ENCODE assay signal across 1 cellular context in genomic region chr5:176429972-176430371, GRCh38.
TF ChIP-seq lines count a peak whose summit lies in the region.

No MANE protein-coding gene starts in this region.

TF ChIP-seq in GM12878, 131 proteins besides CTCF, POLR2A, EP300 and RAD21:
- TF ChIP-seq PAX5 (IDR thresholded peaks at IDR 0.05; ENCODE audit: borderline replicate concordance, low read depth, low read length) = no peak
- TF ChIP-seq NFYA (IDR thresholded peaks at IDR 0.05; ENCODE audit: borderline replicate concordance, low read depth, low read length) = no peak
